ENCODE assay signal across 8 cellular contexts in the genomic region with DNA sequence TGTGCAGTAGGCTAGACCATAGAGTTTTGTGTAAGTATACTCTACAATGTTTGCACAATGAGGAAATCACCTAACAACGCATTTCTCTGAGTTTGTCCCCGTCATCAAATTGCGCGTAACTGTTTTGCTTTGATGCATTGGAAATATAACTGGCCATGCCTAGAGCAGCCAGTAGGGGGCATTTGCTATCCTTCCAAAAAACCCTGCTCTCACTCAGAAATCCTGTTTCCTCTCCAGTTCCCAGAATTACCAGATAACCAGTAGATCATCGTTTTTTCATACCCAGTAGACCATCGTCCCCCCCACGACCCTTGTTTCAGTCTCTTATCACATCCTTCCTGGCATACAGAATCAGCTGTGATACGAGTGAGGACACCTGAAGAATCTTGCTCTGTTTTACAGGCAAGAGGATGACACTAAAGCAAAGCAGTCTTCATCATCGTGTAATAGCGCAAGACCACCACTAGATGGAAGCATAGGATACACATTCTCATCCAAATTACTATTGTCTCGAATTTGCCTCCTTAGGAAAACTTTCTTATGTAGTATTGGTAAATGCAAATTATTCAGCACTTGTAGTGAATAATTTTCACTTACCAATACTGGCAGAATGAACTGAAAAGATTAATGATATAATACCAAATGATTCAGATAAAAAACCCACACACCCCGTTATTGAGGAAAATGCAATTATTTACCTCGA. TPM values are rescaled to one million over a fixed set of nuclear protein-coding genes. Genes with fewer than 3 reads are reported as not detected.
A peak's percentile ranks its signal among the peaks of the same experiment; 100 is the strongest.
DNase-seq lines count a peak whose midpoint lies in the region; ATAC-seq and TF ChIP-seq lines count a peak whose summit lies in the region.

No MANE protein-coding gene starts in this region.

- H3K27ac ChIP-seq in DOHH2 (ENCODE audit: low read depth, low read length) (no peak overlapping the region), PC-9 (no peak overlapping the region)

- H3K27me3 ChIP-seq in DOHH2 (ENCODE audit: control insufficient read depth, low read length), result peaks cover 7% of the 10 kb centered on the region; the same call in 1 of the 2 replicates
- H3K27me3 ChIP-seq in PC-9 (ENCODE audit: insufficient read depth, low read depth), result no peaks in the 10 kb centered on the region

- POLR2A ChIA-PET in PC-9 (lab: Charles Lee; ENCODE audit: unreplicated experiment), result no interaction called here

- no TSS peak for BruUV-seq in PC-9 (replicated peaks; lab: Mats Ljungman, UMichigan)

- ATAC-seq in GM21786 (IDR thresholded peaks at IDR 0.05; ENCODE audit: unreplicated experiment), result peak; percentile 94
- ATAC-seq in activated T-cell treated with anti-CD3 and anti-CD28 coated beads, Interleukin-2, amount 50 U/mL, for 4 hours, result peak; percentile 95 to 96
- peak; percentile 94 for ATAC-seq in stimulated activated naive CD8-positive, alpha-beta T cell treated with anti-CD3 and anti-CD28 coated beads, Interleukin-15, Interleukin-2, amounts not matched to agents 100 U/mL and 50 U/mL, for 24 hours

- H3K36me3 ChIP-seq in DOHH2 (ENCODE audit: control insufficient read depth, low read length), result no peaks in the 10 kb centered on the region
- no peaks in the 10 kb centered on the region for H3K36me3 ChIP-seq in PC-9 (ENCODE audit: low read depth)

- H3K79me2 ChIP-seq in DOHH2 (ENCODE audit: control insufficient read depth, low read length), result no peaks in the 10 kb centered on the region
- H3K79me2 ChIP-seq in PC-9 (ENCODE audit: low read depth), result no peaks in the 10 kb centered on the region

- H3K27ac Mint-ChIP-seq in nephron, result no peak overlapping the region

- TF ChIP-seq CTCF in DOHH2 (IDR thresholded peaks at IDR 0.05; ENCODE audit: low read depth, low read length, poor library complexity, severe bottlenecking) (peak; percentile 100), PC-9 (conservative IDR thresholded peaks at IDR 0.05) (peak; percentile 100), nephron (IDR thresholded peaks at IDR 0.05; ENCODE audit: unreplicated experiment in 3 of 3) (peak in 2 of 3 experiments; percentile 90 to 92)

- H3K4me2 ChIP-seq in DOHH2 (ENCODE audit: low read length) (peak overlapping the region; percentile 96), PC-9 (peak overlapping the region; percentile 88)

- H3K36me3 Mint-ChIP-seq in activated T-cell treated with anti-CD3 and anti-CD28 coated beads, Interleukin-2, amount 50 U/mL, for 4 hours (ENCODE audit: insufficient read depth), result peaks cover 1% of the 10 kb centered on the region
- H3K36me3 Mint-ChIP-seq in nephron (ENCODE audit: low read depth), result no peaks in the 10 kb centered on the region

- DNase-seq in KBM-7 (peak; percentile 95), PC-9 (peak; percentile 74 to 81), fibroblast of gingiva (ENCODE audit: low read depth) (peak; percentile 77)
- peak; percentile 54 for DNase-seq in activated T-cell treated with anti-CD3 and anti-CD28 coated beads, Interleukin-2, amount 50 U/mL, for 4 hours
- DNase-seq in stimulated activated naive CD8-positive, alpha-beta T cell treated with anti-CD3 and anti-CD28 coated beads, Interleukin-15, Interleukin-2, amounts not matched to agents 100 U/mL and 50 U/mL, for 24 hours, result peak; percentile 70

- intact Hi-C loops in PC-9 (cut with micrococcal nuclease; ENCODE audit: unreplicated experiment), result loop anchor here (1.0 to 10.0 kb wide), 8 partner anchors 146 to 1715 kb away; no protein-coding TSS in a partner anchor

- H3K4me3 Mint-ChIP-seq in activated T-cell treated with anti-CD3 and anti-CD28 coated beads, Interleukin-2, amount 50 U/mL, for 4 hours, result peak overlapping the region; percentile 81
- H3K4me3 Mint-ChIP-seq in nephron, result peak overlapping the region; percentile 79 to 87 (median 84)

- CTCF ChIA-PET in PC-9 (lab: Charles Lee), result interaction anchor here (0.5 to 3.4 kb wide), 5 partner anchors 17 to 1715 kb away, joined by 3 to 16 read pairs (median 4); no protein-coding TSS in a partner anchor

- H4K20me1 ChIP-seq in DOHH2 (ENCODE audit: control insufficient read depth, insufficient read depth, low read depth, low read length), result no peaks in the 10 kb centered on the region
- H4K20me1 ChIP-seq in PC-9 (ENCODE audit: insufficient read depth), result no peaks in the 10 kb centered on the region

- no peaks in the 10 kb centered on the region for H3F3A ChIP-seq in DOHH2 (ENCODE audit: control insufficient read depth, insufficient read depth)
- no peaks in the 10 kb centered on the region for H3F3A ChIP-seq in PC-9 (ENCODE audit: insufficient read depth, low read depth)

- peaks cover 7% of the 10 kb centered on the region for H3K27me3 Mint-ChIP-seq in activated T-cell treated with anti-CD3 and anti-CD28 coated beads, Interleukin-2, amount 50 U/mL, for 4 hours (ENCODE audit: low read depth)
- peaks cover 9% of the 10 kb centered on the region for H3K27me3 Mint-ChIP-seq in nephron (ENCODE audit: low read depth)

- no peaks in the 10 kb centered on the region for H3K9me2 ChIP-seq in DOHH2 (replicated peaks; ENCODE audit: control insufficient read depth, low read length)
- H3K9me2 ChIP-seq in PC-9 (ENCODE audit: insufficient read depth), result no peaks in the 10 kb centered on the region

- H3K9me3 Mint-ChIP-seq in activated T-cell treated with anti-CD3 and anti-CD28 coated beads, Interleukin-2, amount 50 U/mL, for 4 hours, result peaks cover 12% of the 10 kb centered on the region
- peaks cover 12% of the 10 kb centered on the region for H3K9me3 Mint-ChIP-seq in nephron

- H3K4me1 ChIP-seq in DOHH2 (ENCODE audit: control insufficient read depth, low read length) (peaks cover 3% of the 10 kb centered on the region), PC-9 (replicated peaks; ENCODE audit: insufficient read depth) (peaks cover 9% of the 10 kb centered on the region; the same call in 1 of the 2 replicates)

- peak overlapping the region; percentile 85 for H3K4me3 ChIP-seq in DOHH2 (ENCODE audit: low read length)
- H3K4me3 ChIP-seq in PC-9, result peak overlapping the region; percentile 50; the same call in 1 of the 2 replicates

- H3K9me3 ChIP-seq in DOHH2 (ENCODE audit: control insufficient read depth, insufficient read depth, low read length) (no peaks in the 10 kb centered on the region), PC-9 (ENCODE audit: insufficient read depth, low read depth) (0 out of 2 replicates have a peak, but pooled peaks cover 7% of the 10 kb centered on the region)

- in situ Hi-C loops in KBM-7 (cut with MboI; ENCODE audit: low pct_unique_long_range_greater_than_20kb, low sequenced_read_pairs), result loop anchor here (25.0 kb wide), 1 partner anchor 298 kb away; no protein-coding TSS in a partner anchor

- peaks cover 3% of the 10 kb centered on the region for H3K4me1 Mint-ChIP-seq in activated T-cell treated with anti-CD3 and anti-CD28 coated beads, Interleukin-2, amount 50 U/mL, for 4 hours (ENCODE audit: low read depth)
- no peaks in the 10 kb centered on the region for H3K4me1 Mint-ChIP-seq in nephron

- peak overlapping the region; percentile 81 for H2AFZ ChIP-seq in PC-9

RNA-seq across cellular contexts. Expression of gene GABRR3, which starts 4.4 kb away (rescaled TPM):
- not detected in 2 replicates for total RNA-seq in PC-9 (2021)
- not detected for total RNA-seq in activated T-cell treated with anti-CD3 and anti-CD28 coated beads, Interleukin-2, amount 50 U/mL, for 4 hours

RNA-seq across cellular contexts. Expression of gene OR5AC2, which starts 47.5 kb away (rescaled TPM):
- total RNA-seq in PC-9 (2021), result not detected in 2 replicates
- total RNA-seq in activated T-cell treated with anti-CD3 and anti-CD28 coated beads, Interleukin-2, amount 50 U/mL, for 4 hours, result not detected
